Comparison of ENCODE assay signal across 18 cellular contexts in the genomic region with DNA sequence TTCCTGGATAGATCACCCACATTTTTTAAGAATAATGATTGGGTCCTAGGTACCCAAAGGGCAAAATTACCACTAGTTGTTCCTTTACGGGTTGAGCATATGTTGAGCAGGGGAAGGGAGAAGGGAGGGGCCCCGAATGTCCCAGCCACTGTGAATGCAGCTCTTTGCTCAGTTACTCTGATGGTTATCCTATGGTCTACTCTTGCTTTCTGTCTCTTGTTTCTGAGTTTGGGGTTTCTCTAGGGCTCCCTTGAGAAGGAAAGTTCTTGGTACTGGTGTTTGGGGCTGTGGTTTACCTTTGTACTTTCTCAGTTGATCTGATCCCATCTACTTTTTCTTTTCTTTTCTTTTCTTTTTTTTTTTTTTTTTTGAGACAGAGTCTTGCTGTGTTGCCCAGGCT.
"Had no signal": no experiment of that assay in that cellular context is flagged by ENCODE, and none has a peak within 500 bp of the region (broad histone marks: within the 10 kb centered on the region; RNA-seq: fewer than 3 reads in every experiment).

No MANE protein-coding gene starts in this region.

- H3K27ac Mint-ChIP-seq: activated CD4-positive, alpha-beta T cell treated with anti-CD3 and anti-CD28 coated beads, Interleukin-2, amount 10 ng/mL, durations not matched to agents 24 days and 14 days; WTC11 had no signal

- H3K9me3 Mint-ChIP-seq: activated CD4-positive, alpha-beta T cell treated with anti-CD3 and anti-CD28 coated beads, Interleukin-2, amount 10 ng/mL, durations not matched to agents 24 days and 14 days; WTC11 had no signal

- H3K4me3 ChIP-seq: esophagus muscularis mucosa, gastroesophageal sphincter, heart left ventricle, left ventricle myocardium inferior, pancreas, right lobe of liver, upper lobe of right lung had no signal

- H3K27ac ChIP-seq: esophagus muscularis mucosa, gastroesophageal sphincter, heart left ventricle, left ventricle myocardium inferior, pancreas, right lobe of liver, upper lobe of right lung had no signal

- H3K27me3 ChIP-seq: heart left ventricle, pancreas, right lobe of liver, upper lobe of right lung had no signal

- H3K4me3 Mint-ChIP-seq: activated CD4-positive, alpha-beta T cell treated with anti-CD3 and anti-CD28 coated beads, Interleukin-2, amount 10 ng/mL, durations not matched to agents 24 days and 14 days; WTC11 had no signal

- ATAC-seq: gastroesophageal sphincter, heart left ventricle, pancreas, right lobe of liver, upper lobe of right lung, WTC11 had no signal

- H3K36me3 Mint-ChIP-seq: WTC11 had no signal

- H3K4me1 ChIP-seq: esophagus muscularis mucosa, gastroesophageal sphincter, left ventricle myocardium inferior, right lobe of liver, upper lobe of right lung had no signal

- DNase-seq: activated CD4-positive, alpha-beta T cell treated with anti-CD3 and anti-CD28 coated beads, Interleukin-2, amount 10 ng/mL, durations not matched to agents 24 days and 14 days; activated CD8-positive, alpha-beta memory T cell treated with anti-CD3 and anti-CD28 coated beads for 24 hours; activated naive CD4-positive, alpha-beta T cell treated with anti-CD3 and anti-CD28 coated beads, Interleukin-2, amount 50 U/mL, for 16 hours; amniotic stem cell; effector CD8-positive, alpha-beta T cell; heart left ventricle; kidney; left ventricle myocardium inferior; mammary epithelial cell; pancreas; right lobe of liver; small intestine; stimulated activated CD4-positive, alpha-beta T cell treated with anti-CD3 and anti-CD28 coated beads, Interleukin-15, amount 100 ng/mL, for 24 hours; stimulated activated CD4-positive, alpha-beta T cell treated with anti-CD3 and anti-CD28 coated beads, Interleukin-2, amount 100 ng/mL, for 48 hours; upper lobe of right lung had no signal
